ENCODE assay signal across 2 cellular contexts in genomic region chr2:62725712-62726055, GRCh38.
A peak's percentile ranks its signal among the peaks of the same experiment; 100 is the strongest.
TF ChIP-seq lines count a peak whose summit lies in the region.

No MANE protein-coding gene starts in this region.

TF ChIP-seq in HEK293, 187 proteins besides CTCF, POLR2A, EP300 and RAD21:
- TF ChIP-seq ZNF280C (tag by site-specific recombination; IDR thresholded peaks at IDR 0.05), result no peak
- peak; percentile 51; the same call in 1 of the 2 replicates for TF ChIP-seq EGR2 (tag by site-specific recombination; IDR thresholded peaks at IDR 0.05; ENCODE audit: low read depth)
- 0 out of 2 replicates have a peak, but pooled peaks have one; percentile 11 for TF ChIP-seq ZFHX2 (tag by site-specific recombination; conservative IDR thresholded peaks at IDR 0.05)
- no peak for TF ChIP-seq ZNF138 (tag by site-specific recombination; IDR thresholded peaks at IDR 0.05; ENCODE audit: borderline replicate concordance)

TF ChIP-seq in K562, 482 proteins besides CTCF, POLR2A, EP300 and RAD21:
- no peak for TF ChIP-seq ETS1 (conservative IDR thresholded peaks at IDR 0.05; ENCODE audit: control insufficient read depth, low read depth, low read length)
- TF ChIP-seq ZZZ3 (IDR thresholded peaks at IDR 0.05), result no peak
- no peak for TF ChIP-seq HNRNPLL (IDR thresholded peaks at IDR 0.05; ENCODE audit: low read depth, low read length, poor library complexity, severe bottlenecking)
- no peak for TF ChIP-seq NFIX (CRISPR knock-in tag; IDR thresholded peaks at IDR 0.05; ENCODE audit: low read depth)
- no peak for TF ChIP-seq BDP1 (IDR thresholded peaks at IDR 0.05; ENCODE audit: insufficient read depth, insufficient read length)
- no peak for TF ChIP-seq CGGBP1 (CRISPR knock-in tag; IDR thresholded peaks at IDR 0.05)
- no peak for TF ChIP-seq ZNF780A (CRISPR knock-in tag; IDR thresholded peaks at IDR 0.05)
- no peak for TF ChIP-seq GABPB1 (CRISPR knock-in tag; IDR thresholded peaks at IDR 0.05)
- no peak for TF ChIP-seq TBP (optimal IDR thresholded peaks at IDR 0.05; ENCODE audit: low read depth, low read length)
- no peak for TF ChIP-seq SNIP1 (IDR thresholded peaks at IDR 0.05; ENCODE audit: low read depth)
- no peak for TF ChIP-seq CHD4 (IDR thresholded peaks at IDR 0.05; ENCODE audit: insufficient read depth, insufficient replicate concordance, low read depth, low read length, poor library complexity, severe bottlenecking)
- TF ChIP-seq SP2 (IDR thresholded peaks at IDR 0.05; ENCODE audit: extremely low read depth, low read depth, low read length, poor library complexity, severe bottlenecking), result no peak
- no peak for TF ChIP-seq ZBTB2 (IDR thresholded peaks at IDR 0.05)
- TF ChIP-seq LEF1 (IDR thresholded peaks at IDR 0.05), result no peak
- no peak for TF ChIP-seq DPF2 (IDR thresholded peaks at IDR 0.05)
TF ChIP-seq in K562: peak in this region for 0.
